ENCODE assay signal across 2 cellular contexts in genomic region chr16:73013974-73014373, GRCh38.
TF ChIP-seq lines count a peak whose summit lies in the region.

No MANE protein-coding gene starts in this region.

TF ChIP-seq in HEK293, 187 proteins besides CTCF, POLR2A, EP300 and RAD21:
- TF ChIP-seq, protein P1, sequence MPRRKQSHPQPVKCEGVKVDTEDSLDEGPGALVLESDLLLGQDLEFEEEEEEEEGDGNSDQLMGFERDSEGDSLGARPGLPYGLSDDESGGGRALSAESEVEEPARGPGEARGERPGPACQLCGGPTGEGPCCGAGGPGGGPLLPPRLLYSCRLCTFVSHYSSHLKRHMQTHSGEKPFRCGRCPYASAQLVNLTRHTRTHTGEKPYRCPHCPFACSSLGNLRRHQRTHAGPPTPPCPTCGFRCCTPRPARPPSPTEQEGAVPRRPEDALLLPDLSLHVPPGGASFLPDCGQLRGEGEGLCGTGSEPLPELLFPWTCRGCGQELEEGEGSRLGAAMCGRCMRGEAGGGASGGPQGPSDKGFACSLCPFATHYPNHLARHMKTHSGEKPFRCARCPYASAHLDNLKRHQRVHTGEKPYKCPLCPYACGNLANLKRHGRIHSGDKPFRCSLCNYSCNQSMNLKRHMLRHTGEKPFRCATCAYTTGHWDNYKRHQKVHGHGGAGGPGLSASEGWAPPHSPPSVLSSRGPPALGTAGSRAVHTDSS (tag by site-specific recombination; IDR thresholded peaks at IDR 0.05) = no peak
- TF ChIP-seq PRDM4 (tag by site-specific recombination; IDR thresholded peaks at IDR 0.05) = peak; percentile 87

TF ChIP-seq in HepG2, 621 proteins besides CTCF, POLR2A, EP300 and RAD21 (continued from another document):
- TF ChIP-seq ZHX1 (CRISPR knock-in tag; IDR thresholded peaks at IDR 0.05; ENCODE audit: low read depth) (no peak), SMARCE1 (IDR thresholded peaks at IDR 0.05; ENCODE audit: borderline replicate concordance) (no peak), SKIL (CRISPR knock-in tag; IDR thresholded peaks at IDR 0.05; ENCODE audit: borderline replicate concordance) (no peak), SSRP1 (CRISPR knock-in tag; IDR thresholded peaks at IDR 0.05) (no peak), GTF3A (CRISPR knock-in tag; conservative IDR thresholded peaks at IDR 0.05) (no peak), NR2F6 (IDR thresholded peaks at IDR 0.05) (no peak), NR2F6 (CRISPR knock-in tag; IDR thresholded peaks at IDR 0.05) (no peak), HNRNPLL (IDR thresholded peaks at IDR 0.05; ENCODE audit: low read depth, low read length, poor library complexity, severe bottlenecking) (no peak), SIX1 (CRISPR knock-in tag; IDR thresholded peaks at IDR 0.05; ENCODE audit: borderline replicate concordance) (no peak)
TF ChIP-seq in HepG2: peak in this region for 0.
